1 cellular context compared by ENCODE assay signal in the genomic region with DNA sequence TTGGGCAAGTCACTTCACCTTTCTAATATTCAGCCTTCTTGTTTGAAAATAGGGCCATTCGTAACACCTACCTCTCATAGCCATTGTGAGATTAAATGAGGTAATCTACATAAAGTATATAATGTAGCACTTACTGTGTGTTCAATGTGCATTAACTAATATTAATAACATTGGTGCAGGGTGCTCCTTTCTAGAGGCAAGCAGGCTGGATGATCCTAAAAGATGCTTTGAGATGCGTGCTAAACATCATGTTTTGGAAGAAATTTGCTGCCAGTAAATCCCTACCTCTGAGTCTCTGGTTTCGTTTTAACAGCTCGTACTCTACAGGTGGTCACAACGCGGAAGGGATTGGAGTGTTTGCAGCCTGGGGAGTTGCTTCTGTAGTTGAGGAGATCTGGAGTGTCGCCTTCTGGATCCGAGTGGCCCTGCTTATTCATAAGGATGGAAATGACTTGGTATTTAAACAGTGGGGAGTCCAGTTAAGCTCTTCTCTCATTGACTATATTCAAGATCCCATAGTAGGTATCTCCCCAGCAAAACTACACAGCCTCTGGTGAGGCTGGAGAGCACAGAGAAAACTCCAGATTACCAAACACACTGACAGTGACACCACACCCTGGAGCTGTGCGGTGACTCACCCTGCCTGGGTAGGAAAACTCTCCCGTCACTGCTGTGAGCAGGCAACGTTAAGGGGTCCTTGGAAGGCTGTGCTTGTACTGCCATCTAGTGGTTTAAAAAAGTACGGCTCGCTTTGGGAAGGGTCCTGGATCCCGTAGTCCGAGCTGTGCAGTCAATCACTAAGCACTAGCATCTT.
A peak's percentile ranks its signal among the peaks of the same experiment; 100 is the strongest.
TF ChIP-seq lines count a peak whose summit lies in the region.

No MANE protein-coding gene starts in this region.

TF ChIP-seq in HEK293, 187 proteins besides CTCF, POLR2A, EP300 and RAD21 (continued from another document and continues in another):
- TF ChIP-seq, protein P1, sequence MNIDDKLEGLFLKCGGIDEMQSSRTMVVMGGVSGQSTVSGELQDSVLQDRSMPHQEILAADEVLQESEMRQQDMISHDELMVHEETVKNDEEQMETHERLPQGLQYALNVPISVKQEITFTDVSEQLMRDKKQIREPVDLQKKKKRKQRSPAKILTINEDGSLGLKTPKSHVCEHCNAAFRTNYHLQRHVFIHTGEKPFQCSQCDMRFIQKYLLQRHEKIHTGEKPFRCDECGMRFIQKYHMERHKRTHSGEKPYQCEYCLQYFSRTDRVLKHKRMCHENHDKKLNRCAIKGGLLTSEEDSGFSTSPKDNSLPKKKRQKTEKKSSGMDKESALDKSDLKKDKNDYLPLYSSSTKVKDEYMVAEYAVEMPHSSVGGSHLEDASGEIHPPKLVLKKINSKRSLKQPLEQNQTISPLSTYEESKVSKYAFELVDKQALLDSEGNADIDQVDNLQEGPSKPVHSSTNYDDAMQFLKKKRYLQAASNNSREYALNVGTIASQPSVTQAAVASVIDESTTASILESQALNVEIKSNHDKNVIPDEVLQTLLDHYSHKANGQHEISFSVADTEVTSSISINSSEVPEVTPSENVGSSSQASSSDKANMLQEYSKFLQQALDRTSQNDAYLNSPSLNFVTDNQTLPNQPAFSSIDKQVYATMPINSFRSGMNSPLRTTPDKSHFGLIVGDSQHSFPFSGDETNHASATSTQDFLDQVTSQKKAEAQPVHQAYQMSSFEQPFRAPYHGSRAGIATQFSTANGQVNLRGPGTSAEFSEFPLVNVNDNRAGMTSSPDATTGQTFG (tag by site-specific recombination; IDR thresholded peaks at IDR 0.05; ENCODE audit: borderline replicate concordance) = no peak
- peak; percentile 83 for TF ChIP-seq ZIC2 (tag by site-specific recombination; IDR thresholded peaks at IDR 0.05)
- no peak for TF ChIP-seq ZNF670 (tag by site-specific recombination; IDR thresholded peaks at IDR 0.05; ENCODE audit: low read depth)
- TF ChIP-seq ZNF140 (tag by site-specific recombination; IDR thresholded peaks at IDR 0.05) = no peak
- TF ChIP-seq PRDM1 (tag by site-specific recombination; IDR thresholded peaks at IDR 0.05) = peak; percentile 87
- TF ChIP-seq ZFP37 (tag by site-specific recombination; IDR thresholded peaks at IDR 0.05) = peak; percentile 72
- peak; percentile 34; the same call in 1 of the 2 replicates for TF ChIP-seq ZNF394 (tag by site-specific recombination; IDR thresholded peaks at IDR 0.05; ENCODE audit: borderline replicate concordance)
- TF ChIP-seq SALL2 (tag by site-specific recombination; IDR thresholded peaks at IDR 0.05; ENCODE audit: borderline replicate concordance) = no peak
- TF ChIP-seq HOXC10 (CRISPR knock-in tag; IDR thresholded peaks at IDR 0.05) = no peak
- TF ChIP-seq ZNF114 (tag by site-specific recombination; IDR thresholded peaks at IDR 0.05) = no peak
- peak; percentile 37; the same call in 1 of the 2 replicates for TF ChIP-seq ZNF501 (tag by site-specific recombination; IDR thresholded peaks at IDR 0.05)
- no peak for TF ChIP-seq ZNF169 (tag by site-specific recombination; IDR thresholded peaks at IDR 0.05)
- no peak for TF ChIP-seq EGR2 (tag by site-specific recombination; IDR thresholded peaks at IDR 0.05; ENCODE audit: low read depth)
- peak; percentile 92 for TF ChIP-seq ZNF10 (tag by site-specific recombination; IDR thresholded peaks at IDR 0.05)
- TF ChIP-seq ZNF324 (tag by site-specific recombination; IDR thresholded peaks at IDR 0.05) = 0 out of 2 replicates have a peak, but pooled peaks have one; percentile 45
- TF ChIP-seq ZNF132 (tag by site-specific recombination; IDR thresholded peaks at IDR 0.05; ENCODE audit: borderline replicate concordance) = no peak
- TF ChIP-seq ZNF354C (tag by site-specific recombination; IDR thresholded peaks at IDR 0.05; ENCODE audit: borderline replicate concordance, low read depth) = no peak
- TF ChIP-seq GLI2 (tag by site-specific recombination; IDR thresholded peaks at IDR 0.05; ENCODE audit: borderline replicate concordance, low read depth) = no peak
- peak; percentile 97 for TF ChIP-seq ZBTB17 (tag by site-specific recombination; IDR thresholded peaks at IDR 0.05)
- TF ChIP-seq ZNF138 (tag by site-specific recombination; IDR thresholded peaks at IDR 0.05; ENCODE audit: borderline replicate concordance) = no peak
- TF ChIP-seq ZNF529 (tag by site-specific recombination; IDR thresholded peaks at IDR 0.05; ENCODE audit: insufficient replicate concordance) = no peak
- TF ChIP-seq, protein P2, sequence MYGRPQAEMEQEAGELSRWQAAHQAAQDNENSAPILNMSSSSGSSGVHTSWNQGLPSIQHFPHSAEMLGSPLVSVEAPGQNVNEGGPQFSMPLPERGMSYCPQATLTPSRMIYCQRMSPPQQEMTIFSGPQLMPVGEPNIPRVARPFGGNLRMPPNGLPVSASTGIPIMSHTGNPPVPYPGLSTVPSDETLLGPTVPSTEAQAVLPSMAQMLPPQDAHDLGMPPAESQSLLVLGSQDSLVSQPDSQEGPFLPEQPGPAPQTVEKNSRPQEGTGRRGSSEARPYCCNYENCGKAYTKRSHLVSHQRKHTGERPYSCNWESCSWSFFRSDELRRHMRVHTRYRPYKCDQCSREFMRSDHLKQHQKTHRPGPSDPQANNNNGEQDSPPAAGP (tag by site-specific recombination; IDR thresholded peaks at IDR 0.05) = peak; percentile 81
- TF ChIP-seq, protein P3, sequence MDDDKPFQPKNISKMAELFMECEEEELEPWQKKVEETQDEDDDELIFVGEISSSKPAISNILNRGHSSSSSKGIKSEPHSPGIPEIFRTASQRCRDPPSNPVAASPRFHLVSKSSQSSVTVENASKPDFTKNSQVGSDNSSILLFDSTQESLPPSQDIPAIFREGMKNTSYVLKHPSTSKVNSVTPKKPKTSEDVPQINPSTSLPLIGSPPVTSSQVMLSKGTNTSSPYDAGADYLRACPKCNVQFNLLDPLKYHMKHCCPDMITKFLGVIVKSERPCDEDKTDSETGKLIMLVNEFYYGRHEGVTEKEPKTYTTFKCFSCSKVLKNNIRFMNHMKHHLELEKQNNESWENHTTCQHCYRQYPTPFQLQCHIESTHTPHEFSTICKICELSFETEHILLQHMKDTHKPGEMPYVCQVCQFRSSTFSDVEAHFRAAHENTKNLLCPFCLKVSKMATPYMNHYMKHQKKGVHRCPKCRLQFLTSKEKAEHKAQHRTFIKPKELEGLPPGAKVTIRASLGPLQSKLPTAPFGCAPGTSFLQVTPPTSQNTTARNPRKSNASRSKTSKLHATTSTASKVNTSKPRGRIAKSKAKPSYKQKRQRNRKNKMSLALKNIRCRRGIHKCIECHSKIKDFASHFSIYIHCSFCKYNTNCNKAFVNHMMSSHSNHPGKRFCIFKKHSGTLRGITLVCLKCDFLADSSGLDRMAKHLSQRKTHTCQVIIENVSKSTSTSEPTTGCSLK (tag by site-specific recombination; IDR thresholded peaks at IDR 0.05) = no peak
- no peak for TF ChIP-seq ZNF302 (tag by site-specific recombination; IDR thresholded peaks at IDR 0.05; ENCODE audit: low read depth)
- TF ChIP-seq ZBTB21 (tag by site-specific recombination; IDR thresholded peaks at IDR 0.05) = peak; percentile 42; the same call in 1 of the 2 replicates
- peak; percentile 72; the same call in 1 of the 2 replicates for TF ChIP-seq SP7 (tag by site-specific recombination; IDR thresholded peaks at IDR 0.05)
- peak; percentile 4; the same call in 1 of the 2 replicates for TF ChIP-seq ZNF623 (tag by site-specific recombination; IDR thresholded peaks at IDR 0.05)
- TF ChIP-seq, protein P4, sequence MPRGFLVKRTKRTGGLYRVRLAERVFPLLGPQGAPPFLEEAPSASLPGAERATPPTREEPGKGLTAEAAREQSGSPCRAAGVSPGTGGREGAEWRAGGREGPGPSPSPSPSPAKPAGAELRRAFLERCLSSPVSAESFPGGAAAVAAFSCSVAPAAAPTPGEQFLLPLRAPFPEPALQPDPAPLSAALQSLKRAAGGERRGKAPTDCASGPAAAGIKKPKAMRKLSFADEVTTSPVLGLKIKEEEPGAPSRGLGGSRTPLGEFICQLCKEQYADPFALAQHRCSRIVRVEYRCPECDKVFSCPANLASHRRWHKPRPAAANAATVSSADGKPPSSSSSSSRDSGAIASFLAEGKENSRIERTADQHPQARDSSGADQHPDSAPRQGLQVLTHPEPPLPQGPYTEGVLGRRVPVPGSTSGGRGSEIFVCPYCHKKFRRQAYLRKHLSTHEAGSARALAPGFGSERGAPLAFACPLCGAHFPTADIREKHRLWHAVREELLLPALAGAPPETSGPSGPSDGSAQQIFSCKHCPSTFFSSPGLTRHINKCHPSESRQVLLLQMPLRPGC (tag by site-specific recombination; IDR thresholded peaks at IDR 0.05) = no peak
- TF ChIP-seq ZNF660 (tag by site-specific recombination; IDR thresholded peaks at IDR 0.05) = peak; percentile 96
- peak; percentile 75 for TF ChIP-seq ZEB2 (tag by site-specific recombination; IDR thresholded peaks at IDR 0.05)
- TF ChIP-seq, protein P5, sequence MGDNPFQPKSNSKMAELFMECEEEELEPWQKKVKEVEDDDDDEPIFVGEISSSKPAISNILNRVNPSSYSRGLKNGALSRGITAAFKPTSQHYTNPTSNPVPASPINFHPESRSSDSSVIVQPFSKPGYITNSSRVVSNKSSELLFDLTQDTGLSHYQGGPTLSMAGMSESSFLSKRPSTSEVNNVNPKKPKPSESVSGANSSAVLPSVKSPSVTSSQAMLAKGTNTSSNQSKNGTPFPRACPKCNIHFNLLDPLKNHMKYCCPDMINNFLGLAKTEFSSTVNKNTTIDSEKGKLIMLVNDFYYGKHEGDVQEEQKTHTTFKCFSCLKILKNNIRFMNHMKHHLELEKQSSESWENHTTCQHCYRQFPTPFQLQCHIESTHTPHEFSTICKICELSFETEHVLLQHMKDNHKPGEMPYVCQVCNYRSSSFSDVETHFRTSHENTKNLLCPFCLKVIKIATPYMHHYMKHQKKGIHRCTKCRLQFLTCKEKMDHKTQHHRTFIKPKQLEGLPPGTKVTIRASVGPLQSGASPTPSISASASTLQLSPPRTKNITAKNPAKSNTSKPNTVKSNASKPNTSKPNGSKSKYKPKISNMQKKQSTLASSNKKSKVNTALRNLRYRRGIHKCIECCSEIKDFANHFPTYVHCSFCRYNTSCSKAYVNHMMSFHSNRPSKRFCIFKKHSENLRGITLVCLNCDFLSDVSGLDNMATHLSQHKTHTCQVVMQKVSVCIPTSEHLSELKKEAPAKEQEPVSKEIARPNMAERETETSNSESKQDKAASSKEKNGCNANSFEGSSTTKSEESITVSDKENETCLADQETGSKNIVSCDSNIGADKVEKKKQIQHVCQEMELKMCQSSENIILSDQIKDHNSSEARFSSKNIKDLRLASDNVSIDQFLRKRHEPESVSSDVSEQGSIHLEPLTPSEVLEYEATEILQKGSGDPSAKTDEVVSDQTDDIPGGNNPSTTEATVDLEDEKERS (tag by site-specific recombination; IDR thresholded peaks at IDR 0.05) = no peak
- peak; percentile 87 for TF ChIP-seq SCRT1 (tag by site-specific recombination; IDR thresholded peaks at IDR 0.05; ENCODE audit: borderline replicate concordance)
- TF ChIP-seq, protein P6, sequence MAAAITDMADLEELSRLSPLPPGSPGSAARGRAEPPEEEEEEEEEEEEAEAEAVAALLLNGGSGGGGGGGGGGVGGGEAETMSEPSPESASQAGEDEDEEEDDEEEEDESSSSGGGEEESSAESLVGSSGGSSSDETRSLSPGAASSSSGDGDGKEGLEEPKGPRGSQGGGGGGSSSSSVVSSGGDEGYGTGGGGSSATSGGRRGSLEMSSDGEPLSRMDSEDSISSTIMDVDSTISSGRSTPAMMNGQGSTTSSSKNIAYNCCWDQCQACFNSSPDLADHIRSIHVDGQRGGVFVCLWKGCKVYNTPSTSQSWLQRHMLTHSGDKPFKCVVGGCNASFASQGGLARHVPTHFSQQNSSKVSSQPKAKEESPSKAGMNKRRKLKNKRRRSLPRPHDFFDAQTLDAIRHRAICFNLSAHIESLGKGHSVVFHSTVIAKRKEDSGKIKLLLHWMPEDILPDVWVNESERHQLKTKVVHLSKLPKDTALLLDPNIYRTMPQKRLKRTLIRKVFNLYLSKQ (tag by site-specific recombination; IDR thresholded peaks at IDR 0.05; ENCODE audit: borderline replicate concordance) = no peak
- TF ChIP-seq ZBTB48 (tag by site-specific recombination; IDR thresholded peaks at IDR 0.05) = 0 out of 2 replicates have a peak, but pooled peaks have one; percentile 20
- TF ChIP-seq ZSCAN23 (tag by site-specific recombination; IDR thresholded peaks at IDR 0.05) = no peak
- no peak for TF ChIP-seq ZNF473 (tag by site-specific recombination; IDR thresholded peaks at IDR 0.05)
- no peak for TF ChIP-seq ZNF777 (tag by site-specific recombination; IDR thresholded peaks at IDR 0.05; ENCODE audit: borderline replicate concordance)
- no peak for TF ChIP-seq ZNF621 (tag by site-specific recombination; IDR thresholded peaks at IDR 0.05)
- TF ChIP-seq OVOL3 (tag by site-specific recombination; IDR thresholded peaks at IDR 0.05) = no peak
- TF ChIP-seq ZNF548 (tag by site-specific recombination; IDR thresholded peaks at IDR 0.05) = no peak
- TF ChIP-seq KLF8 (tag by site-specific recombination; IDR thresholded peaks at IDR 0.05) = 0 out of 2 replicates have a peak, but pooled peaks have one; percentile 33
- TF ChIP-seq, protein P7, sequence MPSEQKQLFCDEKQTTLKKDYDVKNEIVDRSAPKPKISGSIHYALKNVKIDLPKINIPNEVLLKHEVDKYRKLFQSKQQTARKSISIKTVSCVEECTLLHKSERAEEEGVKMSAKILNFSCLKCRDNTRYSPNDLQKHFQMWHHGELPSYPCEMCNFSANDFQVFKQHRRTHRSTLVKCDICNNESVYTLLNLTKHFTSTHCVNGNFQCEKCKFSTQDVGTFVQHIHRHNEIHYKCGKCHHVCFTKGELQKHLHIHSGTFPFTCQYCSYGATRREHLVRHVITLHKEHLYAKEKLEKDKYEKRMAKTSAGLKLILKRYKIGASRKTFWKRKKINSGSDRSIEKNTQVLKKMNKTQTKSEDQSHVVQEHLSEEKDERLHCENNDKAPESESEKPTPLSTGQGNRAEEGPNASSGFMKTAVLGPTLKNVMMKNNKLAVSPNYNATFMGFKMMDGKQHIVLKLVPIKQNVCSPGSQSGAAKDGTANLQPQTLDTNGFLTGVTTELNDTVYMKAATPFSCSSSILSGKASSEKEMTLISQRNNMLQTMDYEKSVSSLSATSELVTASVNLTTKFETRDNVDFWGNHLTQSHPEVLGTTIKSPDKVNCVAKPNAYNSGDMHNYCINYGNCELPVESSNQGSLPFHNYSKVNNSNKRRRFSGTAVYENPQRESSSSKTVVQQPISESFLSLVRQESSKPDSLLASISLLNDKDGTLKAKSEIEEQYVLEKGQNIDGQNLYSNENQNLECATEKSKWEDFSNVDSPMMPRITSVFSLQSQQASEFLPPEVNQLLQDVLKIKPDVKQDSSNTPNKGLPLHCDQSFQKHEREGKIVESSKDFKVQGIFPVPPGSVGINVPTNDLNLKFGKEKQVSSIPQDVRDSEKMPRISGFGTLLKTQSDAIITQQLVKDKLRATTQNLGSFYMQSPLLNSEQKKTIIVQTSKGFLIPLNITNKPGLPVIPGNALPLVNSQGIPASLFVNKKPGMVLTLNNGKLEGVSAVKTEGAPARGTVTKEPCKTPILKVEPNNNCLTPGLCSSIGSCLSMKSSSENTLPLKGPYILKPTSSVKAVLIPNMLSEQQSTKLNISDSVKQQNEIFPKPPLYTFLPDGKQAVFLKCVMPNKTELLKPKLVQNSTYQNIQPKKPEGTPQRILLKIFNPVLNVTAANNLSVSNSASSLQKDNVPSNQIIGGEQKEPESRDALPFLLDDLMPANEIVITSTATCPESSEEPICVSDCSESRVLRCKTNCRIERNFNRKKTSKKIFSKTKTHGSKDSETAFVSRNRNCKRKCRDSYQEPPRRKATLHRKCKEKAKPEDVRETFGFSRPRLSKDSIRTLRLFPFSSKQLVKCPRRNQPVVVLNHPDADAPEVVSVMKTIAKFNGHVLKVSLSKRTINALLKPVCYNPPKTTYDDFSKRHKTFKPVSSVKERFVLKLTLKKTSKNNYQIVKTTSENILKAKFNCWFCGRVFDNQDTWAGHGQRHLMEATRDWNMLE (tag by site-specific recombination; conservative IDR thresholded peaks at IDR 0.05; ENCODE audit: low read depth) = no peak
- TF ChIP-seq SP3 (tag by site-specific recombination; IDR thresholded peaks at IDR 0.05) = no peak
- TF ChIP-seq TRIM28 (IDR thresholded peaks at IDR 0.05; ENCODE audit: borderline replicate concordance, low read length) = 0 out of 2 replicates have a peak, but pooled peaks have one; percentile 72
